ENCODE assay signal across 12 cellular contexts in the genomic region with DNA sequence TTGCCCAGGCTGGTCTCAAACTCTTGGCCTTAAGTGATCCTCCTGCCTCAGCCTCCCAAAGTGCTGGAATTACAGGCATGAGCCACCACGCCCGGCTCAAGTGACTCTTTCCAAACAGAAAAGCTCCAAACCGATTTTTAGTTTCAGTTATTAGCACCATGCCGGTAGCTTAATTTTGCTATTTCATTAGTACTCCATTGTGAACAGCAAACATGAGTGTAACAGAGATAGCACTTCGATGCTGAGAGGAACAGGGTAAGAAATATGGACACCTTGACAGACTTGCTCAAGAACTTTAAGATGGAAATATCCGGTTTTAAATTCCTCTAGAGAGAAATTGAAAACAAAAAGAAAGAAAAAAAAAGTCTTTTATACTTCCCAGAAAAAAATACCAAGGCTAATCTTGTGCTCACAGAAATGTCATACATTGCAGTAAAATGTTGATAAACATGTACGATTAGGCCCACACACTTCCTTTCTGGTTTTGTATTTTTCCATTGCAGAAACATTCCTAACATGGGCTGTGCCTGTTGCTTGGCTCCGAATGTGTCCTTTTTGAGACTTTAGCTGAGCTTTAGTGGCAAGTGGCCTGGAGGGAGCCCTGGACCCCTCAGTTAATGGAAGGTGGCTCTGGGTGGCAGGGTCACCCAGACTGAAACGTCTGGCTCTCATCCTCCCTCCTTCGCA. TPM values are rescaled to one million over a fixed set of nuclear protein-coding genes. Genes with fewer than 3 reads are reported as not detected.
DNase-seq lines count a peak whose midpoint lies in the region; ATAC-seq, FAIRE-seq and TF ChIP-seq lines count a peak whose summit lies in the region.
"Had no signal": no experiment of that assay in that cellular context is flagged by ENCODE, and none has a peak within 500 bp of the region (broad histone marks: within the 10 kb centered on the region; RNA-seq: fewer than 3 reads in every experiment).

No MANE protein-coding gene starts in this region.

- no peaks in the 10 kb centered on the region for H3K79me2 ChIP-seq in K562 (ENCODE audit: control insufficient read depth, insufficient read depth, low read length)

- BruUV-seq in K562 (replicated peaks; lab: Mats Ljungman, UMichigan) = no TSS peak

- TF ChIP-seq CTCF in K562 (IDR thresholded peaks at IDR 0.05 in 2 of 3, conservative IDR thresholded peaks at IDR 0.05 in 1 of 3; ENCODE audit: insufficient read depth in 2 of 3, low read depth in 1 of 3, low read length in 3 of 3) = no peak
- no peak for TF ChIP-seq CTCF in right atrium auricular region (IDR thresholded peaks at IDR 0.05)
- no peak for TF ChIP-seq CTCF in spleen (IDR thresholded peaks at IDR 0.05 in 8 of 11, conservative IDR thresholded peaks at IDR 0.05 in 3 of 11)

- H3K4me3 ChIP-seq in K562 = no peak overlapping the region
- H3K4me3 ChIP-seq in right atrium auricular region = no peak overlapping the region
- H3K4me3 ChIP-seq in spleen = no peak overlapping the region
- H3K4me3 ChIP-seq: BLaER1 had no signal

- TF ChIP-seq RAD21 in K562 (CRISPR knock-in tag; conservative IDR thresholded peaks at IDR 0.05 in 1 of 2, IDR thresholded peaks at IDR 0.05 in 1 of 2) = no peak

- no peaks in the 10 kb centered on the region for H3K9me3 ChIP-seq in K562 (replicated peaks; ENCODE audit: control insufficient read depth, insufficient read depth, low read depth, low read length)
- H3K9me3 ChIP-seq in right atrium auricular region = no peaks in the 10 kb centered on the region
- H3K9me3 ChIP-seq in spleen = no peaks in the 10 kb centered on the region
- H3K9me3 ChIP-seq: BLaER1 had no signal

- H3K4me1 ChIP-seq in K562 (replicated peaks in 1 of 2; ENCODE audit: control insufficient read depth in 2 of 2, insufficient read depth in 2 of 2, low read length in 2 of 2) (peaks cover 0 to 20% of the 10 kb centered on the region in 2 experiments; a peak in 3 of 5 replicates), right atrium auricular region (peaks cover 0 to 78% of the 10 kb centered on the region in 2 donors), spleen (peaks cover 0 to 49% (median 2%) of the 10 kb centered on the region in 6 donors)

- H3K27ac ChIP-seq in K562 (ENCODE audit: extremely low read depth, low read depth, low read length) = peak overlapping the region; percentile 53
- peak overlapping the region; percentile 63 to 65 for H3K27ac ChIP-seq in right atrium auricular region
- peak overlapping the region in 7 of 8 donors; percentile 29 to 83 (median 68) for H3K27ac ChIP-seq in spleen
- H3K27ac ChIP-seq: BLaER1 had no signal

- H3K36me3 ChIP-seq in K562 (ENCODE audit: control insufficient read depth, insufficient read depth, low read length) (peaks cover 63% of the 10 kb centered on the region; the same call in 2 of the 3 replicates), right atrium auricular region (peaks cover 37% of the 10 kb centered on the region), spleen (peaks cover 0 to 19% (median 0%) of the 10 kb centered on the region in 6 donors)
- H3K36me3 ChIP-seq: BLaER1 had no signal

- intact Hi-C loops in K562 (cut with micrococcal nuclease) (no loop called here), spleen (cut with DNase I; ENCODE audit: low total_unique reads) (no loop called here)

- H3K9me1 ChIP-seq in K562 (ENCODE audit: control insufficient read depth, insufficient read depth, low read length) = no peaks in the 10 kb centered on the region

- peak; percentile 20 for DNase-seq in HCEC 1CT
- DNase-seq in K562 (ENCODE audit: extremely low read depth in 1 of 4, low spot score in 3 of 4) = peak in 1 of 4 experiments; percentile 23
- peak; percentile 61 for DNase-seq in right atrium auricular region (ENCODE audit: low spot score)
- no peak for DNase-seq in spleen
- DNase-seq in NCI-H2081 treated with DMSO at 0.1 percent for 48 hours (lab: John Stamatoyannopoulos, UW) = no peak
- DNase-seq in pons (ENCODE audit: low spot score) = no peak
- no peak for DNase-seq in midbrain (lab: John Stamatoyannopoulos, UW)
- no peak for DNase-seq in SIG-M5 treated with dmso at 0.1 percent for 504 hours (lab: John Stamatoyannopoulos, UW; ENCODE audit: unreplicated experiment)
- DNase-seq: amniotic stem cell, NCI-H1694, substantia nigra had no signal

- 0 out of 2 replicates have a peak overlapping the region, but pooled peaks have one; percentile 6 for H2AFZ ChIP-seq in K562 (ENCODE audit: low read depth, low read length)

- peak overlapping the region; percentile 48 for H3K4me2 ChIP-seq in K562 (ENCODE audit: insufficient read depth, low read length)
- H3K4me2 ChIP-seq: BLaER1 had no signal

- no peak for TF ChIP-seq POLR2A in K562 (conservative IDR thresholded peaks at IDR 0.05)
- no peak for TF ChIP-seq POLR2A in spleen (IDR thresholded peaks at IDR 0.05)

- FAIRE-seq in K562 (lab: Jason Lieb, UNC) = no peak

- TF ChIP-seq EP300 in K562 (IDR thresholded peaks at IDR 0.05; ENCODE audit: low read length) = peak; percentile 46; the same call in 1 of the 2 replicates

- H3K27me3 ChIP-seq in K562 (ENCODE audit: control insufficient read depth in 2 of 2, insufficient read depth in 2 of 2, low read length in 2 of 2) (no peaks in the 10 kb centered on the region), right atrium auricular region (no peaks in the 10 kb centered on the region), spleen (replicated peaks in 1 of 7) (peaks cover 0 to 5% (median 0%) of the 10 kb centered on the region in 7 donors)
- H3K27me3 ChIP-seq: BLaER1 had no signal

- peak; percentile 28 for ATAC-seq in K562

- 36% methylated on average over 10 of the region's 10 CpGs for WGBS in K562 (ENCODE audit: insufficient coverage, low coverage, missing lambda C conversion rate)
- 43 to 53% (median 52%) methylated on average over 10 of the region's 10 CpGs for WGBS in spleen, 5 donors

- POLR2A ChIA-PET in K562 (lab: Yijun Ruan, JAX) = interaction anchor here (1.1 kb wide), 1 partner anchor 10 kb away, joined by 3 read pairs; no protein-coding TSS in a partner anchor

- CTCF ChIA-PET in K562 (lab: Yijun Ruan, JAX; ENCODE audit: low intra/inter-chr PET ratio) = interaction anchor here (1.7 kb wide), 1 partner anchor 141 kb away, joined by 6 read pairs; no protein-coding TSS in a partner anchor

- H4K20me1 ChIP-seq in K562 (replicated peaks; ENCODE audit: control insufficient read depth, insufficient read depth, low read length) = no peaks in the 10 kb centered on the region
- H4K20me1 ChIP-seq: BLaER1 had no signal

- in situ Hi-C loops in K562 (cut with MboI) = no loop called here

- H3K9ac ChIP-seq in K562 (ENCODE audit: insufficient read depth in 1 of 2, low read depth in 2 of 2, low read length in 2 of 2) = peak overlapping the region in 1 of 2 experiments; percentile 68; a peak in 1 of 4 replicates
- H3K9ac ChIP-seq: BLaER1 had no signal

RNA-seq across cellular contexts. Expression of gene FHL2, which starts 18.3 kb away (rescaled TPM):
- total RNA-seq in K562 (2011; cell fraction: chromatin; rRNA removed; ENCODE audit: low replicate concordance) = 11.6 and 14.9 TPM in 2 replicates
- 8.7 and 15.1 TPM in 2 replicates for total RNA-seq in K562 (2011; cell fraction: nucleolus; rRNA removed)
- total RNA-seq in K562 (2011; cell fraction: nucleoplasm; rRNA removed) = 14.7 and 16.9 TPM in 2 replicates
- total RNA-seq in K562 (2014; rRNA removed) = 24.9 and 30.4 TPM in 2 replicates
- 20.4 and 23.9 TPM in 2 replicates for total RNA-seq in K562 (2014; rRNA removed; fragmentation: Illumina TruSeq; extraction: Trizol)
- total RNA-seq in K562 (2015; rRNA removed; fragmentation: Illumina TruSeq; extraction: Trizol) = 13.9 and 14.4 TPM in 2 replicates
- total RNA-seq in K562 (2021) = 31.4 and 33.6 TPM in 2 replicates
- polyA plus RNA-seq in K562 (2011; rRNA removed) = 7.5 and 24.2 TPM in 2 replicates
- 10.0 and 28.0 TPM in 2 replicates for polyA plus RNA-seq in K562 (2011; cell fraction: cytosol; rRNA removed)
- 3.5 and 10.2 TPM in 2 replicates for polyA plus RNA-seq in K562 (2011; cell fraction: nucleus; rRNA removed)
- 28.9 and 53.6 TPM in 2 replicates for polyA plus RNA-seq in K562 (2012)
- polyA plus RNA-seq in K562 (2014; fragmentation: Illumina TruSeq; extraction: Trizol) = 31.3 and 33.1 TPM in 2 replicates
- 10 to 100 TPM; 13.7 to 16.6 TPM for polyA plus RNA-seq in K562 (2014; fragmentation: Nextera tagmentation; extraction: Ambion mirVana)
- polyA plus RNA-seq in K562 (2014; rRNA removed) = 32.5 and 34.5 TPM in 2 replicates
- 9.1 and 18.7 TPM in 2 replicates for polyA minus RNA-seq in K562 (2011; rRNA and poly(A)+ RNA removed)
- 5.1 and 5.5 TPM in 2 replicates for polyA minus RNA-seq in K562 (2011; cell fraction: cytosol; rRNA and poly(A)+ RNA removed)
- 1.9 and 10.8 TPM in 2 replicates for polyA minus RNA-seq in K562 (2011; cell fraction: nucleus; rRNA and poly(A)+ RNA removed)
- total RNA-seq in right atrium auricular region = 100 to 1,000 TPM; 141 to 356 TPM
- 10 to 100 TPM; 16.1 to 27.4 (median 21.4) TPM for total RNA-seq in spleen
- polyA plus RNA-seq in spleen = 10 to 100 TPM in 1 of 3 donors, 1 to 10 TPM in 2; 6.8 to 12.2 (median 8.8) TPM

RNA-seq across cellular contexts. Expression of gene C2orf49, which starts 43.2 kb away (rescaled TPM):
- 10.0 and 22.3 TPM in 2 replicates for total RNA-seq in K562 (2011; cell fraction: chromatin; rRNA removed; ENCODE audit: low replicate concordance)
- 7.4 and 7.7 TPM in 2 replicates for total RNA-seq in K562 (2011; cell fraction: nucleolus; rRNA removed)
- total RNA-seq in K562 (2011; cell fraction: nucleoplasm; rRNA removed) = 15.1 and 30.0 TPM in 2 replicates
- total RNA-seq in K562 (2014; rRNA removed) (16.2 and 22.8 TPM in 2 replicates), K562 (2014; rRNA removed; fragmentation: Illumina TruSeq; extraction: Trizol) (26.2 and 27.8 TPM in 2 replicates), K562 (2015; rRNA removed; fragmentation: Illumina TruSeq; extraction: Trizol) (22.6 and 25.6 TPM in 2 replicates), K562 (2021) (17.9 and 18.2 TPM in 2 replicates), right atrium auricular region (10 to 100 TPM; 15.5 to 18.0 TPM), spleen (10 to 100 TPM; 13.7 to 33.7 (median 18.3) TPM)
- polyA plus RNA-seq in K562 (2011; rRNA removed) (27.6 and 32.7 TPM in 2 replicates), K562 (2014; fragmentation: Illumina TruSeq; extraction: Trizol) (33.0 and 38.2 TPM in 2 replicates), K562 (2014; fragmentation: Nextera tagmentation; extraction: Ambion mirVana) (10 to 100 TPM; 20.4 to 24.2 TPM), K562 (2014; rRNA removed) (24.0 and 28.9 TPM in 2 replicates), spleen (1 to 10 TPM; 4.3 to 6.7 (median 6.4) TPM)
- polyA plus RNA-seq in K562 (2011; cell fraction: cytosol; rRNA removed) = 4.5 and 13.5 TPM in 2 replicates
- polyA plus RNA-seq in K562 (2011; cell fraction: nucleus; rRNA removed) = 12.1 and 18.5 TPM in 2 replicates
- polyA plus RNA-seq in K562 (2012) = 18.0 and 22.4 TPM in 2 replicates
- polyA minus RNA-seq in K562 (2011; rRNA and poly(A)+ RNA removed) = 16.1 and 16.6 TPM in 2 replicates
- polyA minus RNA-seq in K562 (2011; cell fraction: cytosol; rRNA and poly(A)+ RNA removed) = 7.7 and 8.6 TPM in 2 replicates
- polyA minus RNA-seq in K562 (2011; cell fraction: nucleus; rRNA and poly(A)+ RNA removed) = 8.3 and 13.3 TPM in 2 replicates

RNA-seq across cellular contexts. Expression of gene TGFBRAP1, which starts 51.0 kb away (rescaled TPM):
- 12.6 and 19.3 TPM in 2 replicates for total RNA-seq in K562 (2011; cell fraction: chromatin; rRNA removed; ENCODE audit: low replicate concordance)
- 11.0 and 11.4 TPM in 2 replicates for total RNA-seq in K562 (2011; cell fraction: nucleolus; rRNA removed)
- 9.5 and 11.0 TPM in 2 replicates for total RNA-seq in K562 (2011; cell fraction: nucleoplasm; rRNA removed)
- 12.2 and 14.8 TPM in 2 replicates for total RNA-seq in K562 (2014; rRNA removed)
- 10.1 and 11.0 TPM in 2 replicates for total RNA-seq in K562 (2014; rRNA removed; fragmentation: Illumina TruSeq; extraction: Trizol)
- total RNA-seq in K562 (2015; rRNA removed; fragmentation: Illumina TruSeq; extraction: Trizol) = 12.8 and 13.0 TPM in 2 replicates
- total RNA-seq in K562 (2021) = 18.0 and 19.6 TPM in 2 replicates
- polyA plus RNA-seq in K562 (2011; rRNA removed) = 8.9 TPM in 2 replicates
- polyA plus RNA-seq in K562 (2011; cell fraction: cytosol; rRNA removed) = 9.1 and 10.5 TPM in 2 replicates
- polyA plus RNA-seq in K562 (2011; cell fraction: nucleus; rRNA removed) = 14.7 and 21.4 TPM in 2 replicates
- polyA plus RNA-seq in K562 (2012) = 11.4 and 13.0 TPM in 2 replicates
- 15.5 and 16.0 TPM in 2 replicates for polyA plus RNA-seq in K562 (2014; fragmentation: Illumina TruSeq; extraction: Trizol)
- 1 to 10 TPM; 3.7 to 4.3 TPM for polyA plus RNA-seq in K562 (2014; fragmentation: Nextera tagmentation; extraction: Ambion mirVana)
- 10.5 and 13.8 TPM in 2 replicates for polyA plus RNA-seq in K562 (2014; rRNA removed)
- 9.3 and 11.3 TPM in 2 replicates for polyA minus RNA-seq in K562 (2011; rRNA and poly(A)+ RNA removed)
- polyA minus RNA-seq in K562 (2011; cell fraction: cytosol; rRNA and poly(A)+ RNA removed) = 9.6 and 10.6 TPM in 2 replicates
- 8.6 and 9.9 TPM in 2 replicates for polyA minus RNA-seq in K562 (2011; cell fraction: nucleus; rRNA and poly(A)+ RNA removed)
- 10 to 100 TPM; 13.3 to 15.8 TPM for total RNA-seq in right atrium auricular region
- 10 to 100 TPM; 19.2 to 32.7 (median 24.0) TPM for total RNA-seq in spleen
- 1 to 10 TPM; 4.6 to 7.1 (median 4.7) TPM for polyA plus RNA-seq in spleen

Comparison
In these comparisons a context has a peak if more than half of its experiments do, and no peak if none do; other contexts are left out.
1. DNase-seq: peak in HCEC 1CT (single experiment) and right atrium auricular region (single experiment); none in spleen (single experiment), NCI-H2081 treated with DMSO at 0.1 percent for 48 hours (single experiment), pons (single experiment), midbrain (single experiment) and SIG-M5 treated with dmso at 0.1 percent for 504 hours (single experiment).
2. RNA of gene FHL2, which starts 18.3 kb away (total RNA-seq): 141 to 356 TPM in right atrium auricular region; 8.7 to 33.6 TPM in K562 and 16.1 to 27.4 TPM in spleen; every median in the first group is over 4 times any median in the second.
3. Peak in every context shown above with its lines, with median percentiles within 50 percentile points of each other: H3K27ac ChIP-seq.